In the genomic region with DNA sequence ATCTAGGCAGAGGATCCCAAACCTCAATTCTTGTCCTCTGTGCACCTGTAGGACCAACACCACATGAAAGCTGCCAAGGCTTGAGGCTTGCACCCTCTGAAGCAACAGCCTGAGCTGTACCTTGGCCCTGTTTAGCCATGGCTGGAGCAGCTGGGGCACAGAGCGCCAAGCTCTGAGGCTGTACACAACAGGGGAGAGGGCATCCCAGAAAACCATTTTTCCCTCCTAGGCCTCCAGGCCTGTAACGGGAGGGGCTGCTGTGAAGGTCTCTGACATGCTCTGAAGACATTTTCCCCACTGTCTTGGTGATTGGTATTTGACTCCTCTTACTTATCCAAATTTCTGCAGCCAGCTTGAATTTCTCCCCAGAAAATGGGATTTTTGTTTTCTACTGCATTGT, we compare ENCODE assay signal across 27 cellular contexts.
"Had no signal": no experiment of that assay in that cellular context is flagged by ENCODE, and none has a peak within 500 bp of the region (broad histone marks: within the 10 kb centered on the region; RNA-seq: fewer than 3 reads in every experiment).

No MANE protein-coding gene starts in this region.

- H3K27me3 ChIP-seq: ovary, right lobe of liver, sigmoid colon, suprapubic skin, testis, tibial artery, transverse colon, upper lobe of right lung, vagina had no signal

- ATAC-seq: naive thymus-derived CD4-positive, alpha-beta T cell; natural killer cell treated with Interleukin-12 subunit alpha and Interleukin-12 subunit beta and Interleukin-15 and Interleukin-18, amount 100 ng/mL, for 72 hours; psoas muscle; right cardiac atrium; right lobe of liver; stimulated activated memory B cell treated with anti-CD40 and anti-IgM and Interleukin-4, amounts not matched to agents 10 μg/mL and 1 μg/mL and 100 μg/mL, for 72 hours; stimulated activated naive CD8-positive, alpha-beta T cell treated with anti-CD3 and anti-CD28 coated beads, Interleukin-15, amount 100 ng/mL, for 72 hours; stimulated activated naive CD8-positive, alpha-beta T cell treated with anti-CD3 and anti-CD28 coated beads, Interleukin-15, Interleukin-2, amounts not matched to agents 100 U/mL and 50 U/mL, for 24 hours; upper lobe of right lung had no signal

- H3K9me3 ChIP-seq: ovary, right lobe of liver, suprapubic skin, testis, upper lobe of right lung had no signal

- H2AFZ ChIP-seq: parathyroid adenoma had no signal

- FAIRE-seq: small intestine had no signal

- H3K4me3 ChIP-seq: ovary, psoas muscle, right lobe of liver, sigmoid colon, suprapubic skin, testis, tibial artery, transverse colon, upper lobe of right lung, vagina had no signal

- H3K36me3 ChIP-seq: ovary, right lobe of liver, sigmoid colon, suprapubic skin, tibial artery, transverse colon, upper lobe of right lung, vagina had no signal

- H3K9ac ChIP-seq: parathyroid adenoma had no signal

- H3K27ac ChIP-seq: ovary, parathyroid adenoma, psoas muscle, right lobe of liver, sigmoid colon, suprapubic skin, testis, tibial artery, transverse colon, upper lobe of right lung, vagina had no signal

- DNase-seq: naive thymus-derived CD4-positive, alpha-beta T cell; nephron progenitor cell; occipital lobe; ovary; posterior cingulate gyrus; psoas muscle; right cardiac atrium; right lobe of liver; sigmoid colon; small intestine; stimulated activated CD4-positive, alpha-beta T cell treated with anti-CD3 and anti-CD28 coated beads, Interleukin-15, amount 100 ng/mL, for 24 hours; stimulated activated CD4-positive, alpha-beta T cell treated with anti-CD3 and anti-CD28 coated beads, Interleukin-2, amount 100 ng/mL, for 24 hours; stimulated activated CD4-positive, alpha-beta T cell treated with anti-CD3 and anti-CD28 coated beads, Interleukin-2, amount 100 ng/mL, for 48 hours; stimulated activated CD4-positive, alpha-beta T cell treated with anti-CD3 and anti-CD28 coated beads, Interleukin-4, amount 100 ng/mL, for 24 hours; stimulated activated naive CD4-positive, alpha-beta T cell; stimulated activated naive CD8-positive, alpha-beta T cell treated with anti-CD3 and anti-CD28 coated beads, Interleukin-15, amount 100 ng/mL, for 72 hours; stimulated activated naive CD8-positive, alpha-beta T cell treated with anti-CD3 and anti-CD28 coated beads, Interleukin-15, Interleukin-2, amounts not matched to agents 100 U/mL and 50 U/mL, for 24 hours; substantia nigra; testis; tibial artery; transverse colon; upper lobe of right lung had no signal

- H3K4me1 ChIP-seq: parathyroid adenoma, psoas muscle, right lobe of liver, sigmoid colon, suprapubic skin, testis, tibial artery, transverse colon, upper lobe of right lung, vagina had no signal
